Comparison of ENCODE assay signal across 1 cellular context in the genomic region with DNA sequence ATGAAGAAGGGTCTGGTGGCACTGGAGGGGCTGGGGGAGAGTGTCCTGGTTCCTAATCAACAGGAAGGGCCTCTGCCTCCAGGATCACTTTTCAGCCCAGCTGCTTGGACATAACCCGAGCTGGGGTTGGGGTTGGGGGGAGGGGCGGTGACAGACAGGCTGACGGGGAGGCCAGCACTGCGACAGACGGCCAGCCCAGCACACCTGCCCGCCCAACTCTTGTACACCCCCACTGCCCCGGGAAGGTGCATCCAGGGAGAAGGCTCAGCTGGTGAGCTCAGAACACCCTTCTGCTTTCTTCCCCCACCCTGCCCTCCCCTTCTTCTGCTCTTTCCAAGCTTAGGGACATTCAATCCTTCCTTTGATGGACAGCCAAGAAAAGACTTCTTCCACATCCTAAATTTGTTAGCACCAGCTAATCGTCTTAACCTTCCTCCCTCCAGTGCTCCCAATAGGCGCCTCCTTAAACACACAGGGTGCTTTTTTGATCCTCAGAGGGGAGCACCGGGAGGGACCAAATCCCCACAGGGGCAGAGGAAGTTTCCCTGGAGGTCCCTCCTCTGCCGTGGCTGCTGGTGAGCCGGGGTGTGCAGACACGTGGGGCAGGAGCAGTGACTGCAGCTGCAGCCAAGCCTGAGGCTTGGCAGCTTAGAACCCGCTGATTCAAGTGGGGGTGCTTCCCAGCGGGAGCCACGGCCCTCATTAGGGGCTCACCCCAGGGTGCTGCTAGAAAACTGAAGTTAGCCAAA.
TF ChIP-seq lines count a peak whose summit lies in the region.

No MANE protein-coding gene starts in this region.

TF ChIP-seq in SK-N-SH treated with all-trans-retinoic acid at 6 μM for 48 hours, 23 proteins besides CTCF, POLR2A, EP300 and RAD21 (continued from another document):
- TF ChIP-seq, protein P1, sequence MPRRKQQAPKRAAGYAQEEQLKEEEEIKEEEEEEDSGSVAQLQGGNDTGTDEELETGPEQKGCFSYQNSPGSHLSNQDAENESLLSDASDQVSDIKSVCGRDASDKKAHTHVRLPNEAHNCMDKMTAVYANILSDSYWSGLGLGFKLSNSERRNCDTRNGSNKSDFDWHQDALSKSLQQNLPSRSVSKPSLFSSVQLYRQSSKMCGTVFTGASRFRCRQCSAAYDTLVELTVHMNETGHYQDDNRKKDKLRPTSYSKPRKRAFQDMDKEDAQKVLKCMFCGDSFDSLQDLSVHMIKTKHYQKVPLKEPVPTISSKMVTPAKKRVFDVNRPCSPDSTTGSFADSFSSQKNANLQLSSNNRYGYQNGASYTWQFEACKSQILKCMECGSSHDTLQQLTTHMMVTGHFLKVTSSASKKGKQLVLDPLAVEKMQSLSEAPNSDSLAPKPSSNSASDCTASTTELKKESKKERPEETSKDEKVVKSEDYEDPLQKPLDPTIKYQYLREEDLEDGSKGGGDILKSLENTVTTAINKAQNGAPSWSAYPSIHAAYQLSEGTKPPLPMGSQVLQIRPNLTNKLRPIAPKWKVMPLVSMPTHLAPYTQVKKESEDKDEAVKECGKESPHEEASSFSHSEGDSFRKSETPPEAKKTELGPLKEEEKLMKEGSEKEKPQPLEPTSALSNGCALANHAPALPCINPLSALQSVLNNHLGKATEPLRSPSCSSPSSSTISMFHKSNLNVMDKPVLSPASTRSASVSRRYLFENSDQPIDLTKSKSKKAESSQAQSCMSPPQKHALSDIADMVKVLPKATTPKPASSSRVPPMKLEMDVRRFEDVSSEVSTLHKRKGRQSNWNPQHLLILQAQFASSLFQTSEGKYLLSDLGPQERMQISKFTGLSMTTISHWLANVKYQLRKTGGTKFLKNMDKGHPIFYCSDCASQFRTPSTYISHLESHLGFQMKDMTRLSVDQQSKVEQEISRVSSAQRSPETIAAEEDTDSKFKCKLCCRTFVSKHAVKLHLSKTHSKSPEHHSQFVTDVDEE (CRISPR knock-in tag; IDR thresholded peaks at IDR 0.05), result no peak
- TF ChIP-seq, protein P2, sequence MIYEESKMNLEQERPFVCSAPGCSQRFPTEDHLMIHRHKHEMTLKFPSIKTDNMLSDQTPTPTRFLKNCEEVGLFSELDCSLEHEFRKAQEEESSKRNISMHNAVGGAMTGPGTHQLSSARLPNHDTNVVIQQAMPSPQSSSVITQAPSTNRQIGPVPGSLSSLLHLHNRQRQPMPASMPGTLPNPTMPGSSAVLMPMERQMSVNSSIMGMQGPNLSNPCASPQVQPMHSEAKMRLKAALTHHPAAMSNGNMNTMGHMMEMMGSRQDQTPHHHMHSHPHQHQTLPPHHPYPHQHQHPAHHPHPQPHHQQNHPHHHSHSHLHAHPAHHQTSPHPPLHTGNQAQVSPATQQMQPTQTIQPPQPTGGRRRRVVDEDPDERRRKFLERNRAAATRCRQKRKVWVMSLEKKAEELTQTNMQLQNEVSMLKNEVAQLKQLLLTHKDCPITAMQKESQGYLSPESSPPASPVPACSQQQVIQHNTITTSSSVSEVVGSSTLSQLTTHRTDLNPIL (CRISPR knock-in tag; IDR thresholded peaks at IDR 0.05; ENCODE audit: low read depth), result no peak
- TF ChIP-seq, protein P3, sequence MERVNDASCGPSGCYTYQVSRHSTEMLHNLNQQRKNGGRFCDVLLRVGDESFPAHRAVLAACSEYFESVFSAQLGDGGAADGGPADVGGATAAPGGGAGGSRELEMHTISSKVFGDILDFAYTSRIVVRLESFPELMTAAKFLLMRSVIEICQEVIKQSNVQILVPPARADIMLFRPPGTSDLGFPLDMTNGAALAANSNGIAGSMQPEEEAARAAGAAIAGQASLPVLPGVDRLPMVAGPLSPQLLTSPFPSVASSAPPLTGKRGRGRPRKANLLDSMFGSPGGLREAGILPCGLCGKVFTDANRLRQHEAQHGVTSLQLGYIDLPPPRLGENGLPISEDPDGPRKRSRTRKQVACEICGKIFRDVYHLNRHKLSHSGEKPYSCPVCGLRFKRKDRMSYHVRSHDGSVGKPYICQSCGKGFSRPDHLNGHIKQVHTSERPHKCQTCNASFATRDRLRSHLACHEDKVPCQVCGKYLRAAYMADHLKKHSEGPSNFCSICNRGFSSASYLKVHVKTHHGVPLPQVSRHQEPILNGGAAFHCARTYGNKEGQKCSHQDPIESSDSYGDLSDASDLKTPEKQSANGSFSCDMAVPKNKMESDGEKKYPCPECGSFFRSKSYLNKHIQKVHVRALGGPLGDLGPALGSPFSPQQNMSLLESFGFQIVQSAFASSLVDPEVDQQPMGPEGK (CRISPR knock-in tag; IDR thresholded peaks at IDR 0.05; ENCODE audit: borderline replicate concordance), result no peak
- no peak for TF ChIP-seq ZC3H10 (CRISPR knock-in tag; IDR thresholded peaks at IDR 0.05)
- TF ChIP-seq TOX (CRISPR knock-in tag; IDR thresholded peaks at IDR 0.05; ENCODE audit: borderline replicate concordance), result no peak
- no peak for TF ChIP-seq ZNF8 (CRISPR knock-in tag; IDR thresholded peaks at IDR 0.05)
- TF ChIP-seq SNAI2 (CRISPR knock-in tag; IDR thresholded peaks at IDR 0.05), result no peak
- no peak for TF ChIP-seq ZFP3 (CRISPR knock-in tag; IDR thresholded peaks at IDR 0.05)
- TF ChIP-seq ESRRG (CRISPR knock-in tag; IDR thresholded peaks at IDR 0.05), result no peak
- TF ChIP-seq GLIS3 (CRISPR knock-in tag; IDR thresholded peaks at IDR 0.05), result no peak
- TF ChIP-seq RARB (CRISPR knock-in tag; IDR thresholded peaks at IDR 0.05), result no peak
- TF ChIP-seq ZFP30 (CRISPR knock-in tag; IDR thresholded peaks at IDR 0.05), result no peak
- TF ChIP-seq ZNF70 (CRISPR knock-in tag; IDR thresholded peaks at IDR 0.05), result no peak
